15 cellular contexts compared by ENCODE assay signal in the genomic region with DNA sequence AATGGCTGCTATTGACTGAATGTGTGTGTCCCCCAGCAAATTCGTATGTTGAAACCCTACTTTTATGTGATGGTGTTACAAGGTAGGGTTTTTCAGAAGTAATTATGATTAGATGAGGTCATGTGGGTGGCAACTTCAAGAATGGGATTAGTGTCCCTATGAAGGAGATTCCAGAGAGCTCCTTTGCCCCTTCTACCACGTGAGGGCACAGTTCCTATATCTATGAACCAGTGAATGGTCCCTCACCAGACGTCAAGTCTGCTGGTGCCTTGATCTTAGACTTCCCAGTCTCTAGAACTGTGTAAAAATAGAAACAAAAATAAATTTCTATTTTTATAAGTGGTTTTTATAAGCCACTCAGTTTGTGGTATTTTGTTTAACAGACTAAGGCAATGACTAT.
A peak's percentile ranks its signal among the peaks of the same experiment; 100 is the strongest.
DNase-seq lines count a peak whose midpoint lies in the region; ATAC-seq, FAIRE-seq and TF ChIP-seq lines count a peak whose summit lies in the region.
"Had no signal": no experiment of that assay in that cellular context is flagged by ENCODE, and none has a peak within 500 bp of the region (broad histone marks: within the 10 kb centered on the region; RNA-seq: fewer than 3 reads in every experiment).

No MANE protein-coding gene starts in this region.

- H3K27me3 ChIP-seq in H7 (ENCODE audit: control insufficient read depth, insufficient read depth, low read length): no peaks in the 10 kb centered on the region
- no peaks in the 10 kb centered on the region for H3K27me3 ChIP-seq in GM12878 (replicated peaks in 1 of 2; ENCODE audit: control insufficient read depth in 2 of 2, insufficient read depth in 2 of 2, low read length in 1 of 2)

- no peak for TF ChIP-seq EP300 in GM12878 (IDR thresholded peaks at IDR 0.05; ENCODE audit: borderline replicate concordance in 1 of 2, control insufficient read depth in 1 of 2, low read depth in 2 of 2, low read length in 2 of 2)

- DNase-seq in H7: peak; percentile 13
- DNase-seq in NCI-H526 treated with DMSO at 0.1 percent for 48 hours (lab: John Stamatoyannopoulos, UW): peak; percentile 3
- no peak for DNase-seq in GM12878 (ENCODE audit: low read depth, low spot score)
- no peak for DNase-seq in stimulated activated naive CD8-positive, alpha-beta T cell treated with anti-CD3 and anti-CD28 coated beads, Interleukin-15, amount 100 ng/mL, for 72 hours
- DNase-seq in foreskin melanocyte: no peak
- no peak for DNase-seq in activated CD4-positive, alpha-beta T cell treated with anti-CD3 and anti-CD28 coated beads, Interleukin-2, amount 50 U/mL, for 1 hour
- DNase-seq: activated gamma-delta T cell treated with Interleukin-2 at 50 U/mL for 16 hours; NCI-H1694; NCI-H510A treated with DMSO at 0.1 percent for 48 hours; stimulated activated CD4-positive, alpha-beta T cell treated with anti-CD3 and anti-CD28 coated beads, Interleukin-4, amount 100 ng/mL, for 4 hours had no signal

- no peak overlapping the region for H3K9ac ChIP-seq in GM12878 (ENCODE audit: control insufficient read depth, insufficient read depth, low read length)

- in situ Hi-C loops in GM12878 (cut with MboI): no loop called here

- H3K4me3 ChIP-seq in H7 (ENCODE audit: insufficient read depth, low read depth, low read length) (no peak overlapping the region), GM12878 (no peak overlapping the region)
- H3K4me3 ChIP-seq: SK-N-MC had no signal

- intact Hi-C loops in GM12878 (cut with micrococcal nuclease; ENCODE audit: unreplicated experiment): no loop called here

- SMC1A ChIA-PET in GM12878 (lab: Charles Lee; ENCODE audit: uncharacterized antibody, unreplicated experiment): no interaction called here

- H3K27ac ChIP-seq in GM12878 (ENCODE audit: control insufficient read depth, insufficient read depth): no peak overlapping the region
- H3K27ac ChIP-seq: SK-N-MC had no signal

- WGBS in GM12878 (ENCODE audit: insufficient coverage, insufficient replicate concordance, low lambda C conversion rate, missing lambda C conversion rate): 9% methylated on average over 3 of the region's 3 CpGs

- POLR2A ChIA-PET in GM12878 (lab: Charles Lee): no interaction called here

- H3K36me3 ChIP-seq in H7 (replicated peaks; ENCODE audit: control insufficient read depth, insufficient read depth, low read length): no peaks in the 10 kb centered on the region
- no peaks in the 10 kb centered on the region for H3K36me3 ChIP-seq in GM12878 (ENCODE audit: control insufficient read depth in 2 of 2, insufficient read depth in 2 of 2, low read length in 1 of 2)

- no peaks in the 10 kb centered on the region for H4K20me1 ChIP-seq in GM12878 (ENCODE audit: control insufficient read depth, insufficient read depth)

- no peak overlapping the region for H3K4me2 ChIP-seq in GM12878 (ENCODE audit: control insufficient read depth, insufficient read depth)

- no peak overlapping the region for H2AFZ ChIP-seq in GM12878 (ENCODE audit: control insufficient read depth, low read depth, low read length)

- ATAC-seq in GM12878 (peak; percentile 31; the same call in 1 of the 3 replicates), GM21390 (IDR thresholded peaks at IDR 0.05; ENCODE audit: unreplicated experiment) (no peak)
- ATAC-seq in stimulated activated naive CD8-positive, alpha-beta T cell treated with anti-CD3 and anti-CD28 coated beads, Interleukin-15, amount 100 ng/mL, for 72 hours: no peak

- no peaks in the 10 kb centered on the region for H3K9me3 ChIP-seq in GM12878 (replicated peaks; ENCODE audit: control insufficient read depth, insufficient read depth, low read length)

- CTCF ChIA-PET in GM12878 (lab: Yijun Ruan, JAX): interaction anchor here (1.1 kb wide), 1 partner anchor 11 kb away, joined by 3 read pairs; no protein-coding TSS in a partner anchor

- RAD21 ChIA-PET in GM12878 (lab: Charles Lee; ENCODE audit: unreplicated experiment): no interaction called here

- TF ChIP-seq POLR2A in GM12878 (IDR thresholded peaks at IDR 0.05; ENCODE audit: low read depth, low read length): no peak

- no peaks in the 10 kb centered on the region for H3K4me1 Mint-ChIP-seq in stimulated activated naive CD8-positive, alpha-beta T cell treated with anti-CD3 and anti-CD28 coated beads, Interleukin-15, amount 100 ng/mL, for 72 hours

- H3K4me3 Mint-ChIP-seq in stimulated activated naive CD8-positive, alpha-beta T cell treated with anti-CD3 and anti-CD28 coated beads, Interleukin-15, amount 100 ng/mL, for 72 hours: no peak overlapping the region
- H3K4me3 Mint-ChIP-seq: type B pancreatic cell had no signal

- TF ChIP-seq CTCF in GM12878 (IDR thresholded peaks at IDR 0.05 in 2 of 3, conservative IDR thresholded peaks at IDR 0.05 in 1 of 3; ENCODE audit: control insufficient read depth in 2 of 3, extremely low read depth in 1 of 3, insufficient read depth in 1 of 3, low read depth in 3 of 3, low read length in 3 of 3): peak in 1 of 3 experiments; percentile 9; a peak in 2 of 6 replicates

- H3K27ac Mint-ChIP-seq in stimulated activated naive CD8-positive, alpha-beta T cell treated with anti-CD3 and anti-CD28 coated beads, Interleukin-15, amount 100 ng/mL, for 72 hours: no peak overlapping the region
- H3K27ac Mint-ChIP-seq: type B pancreatic cell had no signal

- TF ChIP-seq RAD21 in GM12878 (IDR thresholded peaks at IDR 0.05; ENCODE audit: insufficient read depth, low read depth, low read length): no peak

- FAIRE-seq in A204.1 (lab: Jason Lieb, UNC) (peak; percentile 14), GM12878 (lab: Jason Lieb, UNC) (no peak)
- FAIRE-seq: astrocyte had no signal

- no peaks in the 10 kb centered on the region for H3K4me1 ChIP-seq in GM12878 (ENCODE audit: control insufficient read depth, insufficient read depth, low read length)

- H3K9me3 Mint-ChIP-seq in stimulated activated naive CD8-positive, alpha-beta T cell treated with anti-CD3 and anti-CD28 coated beads, Interleukin-15, amount 100 ng/mL, for 72 hours: peaks cover 0 to 7% of the 10 kb centered on the region in 2 donors
- H3K9me3 Mint-ChIP-seq: type B pancreatic cell had no signal

- no peaks in the 10 kb centered on the region for H3K27me3 Mint-ChIP-seq in stimulated activated naive CD8-positive, alpha-beta T cell treated with anti-CD3 and anti-CD28 coated beads, Interleukin-15, amount 100 ng/mL, for 72 hours
- H3K27me3 Mint-ChIP-seq: type B pancreatic cell had no signal

- H3K79me2 ChIP-seq in GM12878 (ENCODE audit: control insufficient read depth, insufficient read depth, low read length): no peaks in the 10 kb centered on the region

- no TSS peak for BruUV-seq in GM12878 (replicated peaks; lab: Mats Ljungman, UMichigan)

TF ChIP-seq in GM12878, 131 proteins besides CTCF, POLR2A, EP300 and RAD21 (continues in another document):
- no peak for TF ChIP-seq EED (IDR thresholded peaks at IDR 0.05; ENCODE audit: low read depth)
- TF ChIP-seq, protein P1, sequence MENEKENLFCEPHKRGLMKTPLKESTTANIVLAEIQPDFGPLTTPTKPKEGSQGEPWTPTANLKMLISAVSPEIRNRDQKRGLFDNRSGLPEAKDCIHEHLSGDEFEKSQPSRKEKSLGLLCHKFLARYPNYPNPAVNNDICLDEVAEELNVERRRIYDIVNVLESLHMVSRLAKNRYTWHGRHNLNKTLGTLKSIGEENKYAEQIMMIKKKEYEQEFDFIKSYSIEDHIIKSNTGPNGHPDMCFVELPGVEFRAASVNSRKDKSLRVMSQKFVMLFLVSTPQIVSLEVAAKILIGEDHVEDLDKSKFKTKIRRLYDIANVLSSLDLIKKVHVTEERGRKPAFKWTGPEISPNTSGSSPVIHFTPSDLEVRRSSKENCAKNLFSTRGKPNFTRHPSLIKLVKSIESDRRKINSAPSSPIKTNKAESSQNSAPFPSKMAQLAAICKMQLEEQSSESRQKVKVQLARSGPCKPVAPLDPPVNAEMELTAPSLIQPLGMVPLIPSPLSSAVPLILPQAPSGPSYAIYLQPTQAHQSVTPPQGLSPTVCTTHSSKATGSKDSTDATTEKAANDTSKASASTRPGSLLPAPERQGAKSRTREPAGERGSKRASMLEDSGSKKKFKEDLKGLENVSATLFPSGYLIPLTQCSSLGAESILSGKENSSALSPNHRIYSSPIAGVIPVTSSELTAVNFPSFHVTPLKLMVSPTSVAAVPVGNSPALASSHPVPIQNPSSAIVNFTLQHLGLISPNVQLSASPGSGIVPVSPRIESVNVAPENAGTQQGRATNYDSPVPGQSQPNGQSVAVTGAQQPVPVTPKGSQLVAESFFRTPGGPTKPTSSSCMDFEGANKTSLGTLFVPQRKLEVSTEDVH (IDR thresholded peaks at IDR 0.05; ENCODE audit: low read depth, partially characterized antibody): no peak
- TF ChIP-seq ESRRA (IDR thresholded peaks at IDR 0.05; ENCODE audit: low read length): no peak
- TF ChIP-seq BHLHE40 (IDR thresholded peaks at IDR 0.05; ENCODE audit: borderline replicate concordance in 1 of 2, low read depth in 2 of 2, low read length in 1 of 2): no peak
- no peak for TF ChIP-seq IKZF2 (IDR thresholded peaks at IDR 0.05)
- no peak for TF ChIP-seq BCL11A (IDR thresholded peaks at IDR 0.05; ENCODE audit: low read depth, low read length)
- no peak for TF ChIP-seq GATAD2B (conservative IDR thresholded peaks at IDR 0.05; ENCODE audit: low read depth)

Comparison
In these comparisons a context has a peak if more than half of its experiments do, and no peak if none do; other contexts are left out.
1. DNase-seq: peak in H7 (single experiment) and NCI-H526 treated with DMSO at 0.1 percent for 48 hours (single experiment); none in GM12878 (single experiment), stimulated activated naive CD8-positive, alpha-beta T cell treated with anti-CD3 and anti-CD28 coated beads, Interleukin-15, amount 100 ng/mL, for 72 hours (0 of 2), foreskin melanocyte (single experiment) and activated CD4-positive, alpha-beta T cell treated with anti-CD3 and anti-CD28 coated beads, Interleukin-2, amount 50 U/mL, for 1 hour (single experiment).